Comparison of ENCODE assay signal across 12 cellular contexts in genomic region chr13:109180905-109181425, GRCh38.
DNase-seq lines count a peak whose midpoint lies in the region; ATAC-seq, FAIRE-seq and TF ChIP-seq lines count a peak whose summit lies in the region.
"Had no signal": no experiment of that assay in that cellular context is flagged by ENCODE, and none has a peak within 500 bp of the region (broad histone marks: within the 10 kb centered on the region; RNA-seq: fewer than 3 reads in every experiment).

No MANE protein-coding gene starts in this region.

- peak overlapping the region; percentile 53; the same call in 1 of the 2 replicates for H3K27ac ChIP-seq in ACC112 (ENCODE audit: low read depth, low read length)
- H3K27ac ChIP-seq in HUES64 (ENCODE audit: low read depth, low read length): peak overlapping the region; percentile 16; the same call in 1 of the 2 replicates
- H3K27ac ChIP-seq in mammary epithelial cell (ENCODE audit: insufficient read depth, low read depth, low read length): no peak overlapping the region
- no peak overlapping the region for H3K27ac ChIP-seq in heart right ventricle

- no peaks in the 10 kb centered on the region for H3K27me3 ChIP-seq in ACC112 (ENCODE audit: insufficient read depth, low read length)
- no peaks in the 10 kb centered on the region for H3K27me3 ChIP-seq in HUES64 (ENCODE audit: insufficient read depth, low read length)
- no peaks in the 10 kb centered on the region for H3K27me3 ChIP-seq in mammary epithelial cell (ENCODE audit: insufficient read depth, low read length)
- H3K27me3 ChIP-seq in heart right ventricle: no peaks in the 10 kb centered on the region

- WGBS in HUES64: 34% methylated on average over 4 of the region's 4 CpGs
- 60% methylated on average over 4 of the region's 4 CpGs for WGBS in mammary epithelial cell (ENCODE audit: low coverage, missing lambda C conversion rate)
- 69 to 70% methylated on average over 4 of the region's 4 CpGs for WGBS in heart right ventricle, 2 donors

- no peak for ATAC-seq in heart right ventricle

- H3K4me3 ChIP-seq in ACC112 (ENCODE audit: low read depth, low read length): no peak overlapping the region
- no peak overlapping the region for H3K4me3 ChIP-seq in HUES64 (ENCODE audit: low read length)
- no peak overlapping the region for H3K4me3 ChIP-seq in mammary epithelial cell (replicated peaks in 1 of 3; ENCODE audit: insufficient read depth in 1 of 3, low read depth in 2 of 3, low read length in 3 of 3)
- no peak overlapping the region for H3K4me3 ChIP-seq in heart right ventricle

- no peak overlapping the region for H2AFZ ChIP-seq in ACC112 (ENCODE audit: low read length, unreplicated experiment)
- peak overlapping the region; percentile 49 for H2AFZ ChIP-seq in mammary epithelial cell (ENCODE audit: low read depth, low read length)

- no peak for FAIRE-seq in GM12891 (lab: Jason Lieb, UNC)
- FAIRE-seq in GM19239 (lab: Jason Lieb, UNC): no peak

- H3K4me1 ChIP-seq in ACC112 (ENCODE audit: control insufficient read depth, insufficient read depth, low read length, unreplicated experiment) (peaks cover 10% of the 10 kb centered on the region), HUES64 (ENCODE audit: insufficient read depth, low read length) (peaks cover 20% of the 10 kb centered on the region), mammary epithelial cell (ENCODE audit: insufficient read depth, low read length) (peaks cover 11% of the 10 kb centered on the region), heart right ventricle (no peaks in the 10 kb centered on the region)

- CTCF ChIA-PET in mammary epithelial cell (lab: Charles Lee; ENCODE audit: low non-redundant PET): no interaction called here

- intact Hi-C loops in mammary epithelial cell (cut with micrococcal nuclease) (no loop called here), heart right ventricle (cut with DNase I) (no loop called here)

- no peaks in the 10 kb centered on the region for H4K20me1 ChIP-seq in mammary epithelial cell (ENCODE audit: insufficient read depth, low read length)

- H3K36me3 ChIP-seq in ACC112 (ENCODE audit: insufficient read depth, low read length): no peaks in the 10 kb centered on the region
- no peaks in the 10 kb centered on the region for H3K36me3 ChIP-seq in HUES64 (ENCODE audit: insufficient read depth, low read length)
- H3K36me3 ChIP-seq in mammary epithelial cell (ENCODE audit: insufficient read depth, low read length): no peaks in the 10 kb centered on the region
- H3K36me3 ChIP-seq in heart right ventricle: no peaks in the 10 kb centered on the region

- TF ChIP-seq CTCF in mammary epithelial cell (conservative IDR thresholded peaks at IDR 0.05 in 1 of 2, IDR thresholded peaks at IDR 0.05 in 1 of 2; ENCODE audit: extremely low read depth in 1 of 2, insufficient read depth in 1 of 2, low read depth in 1 of 2, low read length in 2 of 2) (no peak), heart right ventricle (IDR thresholded peaks at IDR 0.05) (no peak)

- H3K9ac ChIP-seq in HUES64 (ENCODE audit: low read depth, low read length) (no peak overlapping the region), mammary epithelial cell (ENCODE audit: insufficient read depth, low read length) (no peak overlapping the region)

- no TSS peak for BruUV-seq in mammary epithelial cell (replicated peaks; lab: Mats Ljungman, UMichigan)

- dilution Hi-C loops in mammary epithelial cell (cut with HindIII; ENCODE audit: low sequenced_read_pairs): no loop called here

- DNase-seq in mammary epithelial cell (peak; percentile 72), kidney tubule cell (ENCODE audit: low spot score) (peak; percentile 86), heart right ventricle (no peak), GM12891 (ENCODE audit: insufficient read length, low spot score) (no peak), GM19239 (ENCODE audit: insufficient read length, low spot score) (no peak)
- DNase-seq in stimulated activated CD4-positive, alpha-beta T cell treated with anti-CD3 and anti-CD28 coated beads, Interleukin-1b, Interleukin-23, amount 100 ng/mL, for 48 hours: no peak
- DNase-seq: AML-193, aorta, naive B cell, T-helper 1 cell had no signal

- in situ Hi-C loops in mammary epithelial cell (cut with MboI; ENCODE audit: low sequenced_read_pairs in 2 of 2): no loop called here

- no peak for TF ChIP-seq POLR2A in GM12891 (IDR thresholded peaks at IDR 0.05; ENCODE audit: low read depth, low read length)

- no peaks in the 10 kb centered on the region for H3K9me3 ChIP-seq in HUES64 (ENCODE audit: insufficient read depth, low read depth, low read length)
- H3K9me3 ChIP-seq in mammary epithelial cell (replicated peaks; ENCODE audit: insufficient read depth, low read length): no peaks in the 10 kb centered on the region
- H3K9me3 ChIP-seq in heart right ventricle: no peaks in the 10 kb centered on the region

- no peak overlapping the region for H3K4me2 ChIP-seq in mammary epithelial cell (ENCODE audit: insufficient read depth, low read depth, low read length)

- H3K79me2 ChIP-seq in ACC112 (ENCODE audit: control insufficient read depth, insufficient read depth, low read length, unreplicated experiment) (no peaks in the 10 kb centered on the region), mammary epithelial cell (ENCODE audit: insufficient read depth, low read length) (no peaks in the 10 kb centered on the region)

TF ChIP-seq in GM12891, 5 proteins besides CTCF, POLR2A, EP300 and RAD21:
- TF ChIP-seq PAX5 (IDR thresholded peaks at IDR 0.05; ENCODE audit: insufficient read depth, low read length, severe bottlenecking) (no peak), SPI1 (IDR thresholded peaks at IDR 0.05; ENCODE audit: low read depth, low read length) (no peak), POU2F2 (IDR thresholded peaks at IDR 0.05; ENCODE audit: low read depth, low read length) (no peak), POLR2AphosphoS5 (IDR thresholded peaks at IDR 0.05; ENCODE audit: low read depth, low read length) (no peak), TAF1 (IDR thresholded peaks at IDR 0.05; ENCODE audit: low read depth, low read length) (no peak)

Comparison
In these comparisons a context has a peak if more than half of its experiments do, and no peak if none do; other contexts are left out.
1. H3K27ac ChIP-seq: peak in ACC112 (single experiment) and HUES64 (single experiment); none in mammary epithelial cell (single experiment) and heart right ventricle (0 of 10).
2. DNase-seq: peak in mammary epithelial cell (single experiment) and kidney tubule cell (single experiment); none in stimulated activated CD4-positive, alpha-beta T cell treated with anti-CD3 and anti-CD28 coated beads, Interleukin-1b, Interleukin-23, amount 100 ng/mL, for 48 hours (single experiment), heart right ventricle (0 of 2), GM12891 (single experiment) and GM19239 (single experiment).